1 cellular context compared by ENCODE assay signal in genomic region chr3:184574552-184575430, GRCh38.
TF ChIP-seq lines count a peak whose summit lies in the region.

No MANE protein-coding gene starts in this region.

TF ChIP-seq in IMR-90, 13 proteins besides CTCF, POLR2A, EP300 and RAD21 (continued from another document):
- no peak for TF ChIP-seq USF2 (IDR thresholded peaks at IDR 0.05; ENCODE audit: low read depth, low read length)
